25 cellular contexts compared by ENCODE assay signal in genomic region chr2:64386676-64387075, GRCh38.
"Had no signal": no experiment of that assay in that cellular context is flagged by ENCODE, and none has a peak within 500 bp of the region (broad histone marks: within the 10 kb centered on the region; RNA-seq: fewer than 3 reads in every experiment).

No MANE protein-coding gene starts in this region.

- H3K27ac ChIP-seq: colonic mucosa, neural progenitor cell, prostate gland, right atrium auricular region, sigmoid colon, tibial artery, upper lobe of left lung had no signal

- DNase-seq: colonic mucosa; effector memory CD4-positive, alpha-beta T cell; hypothalamus; kidney; mucosa of descending colon; naive B cell; nucleus accumbens; sigmoid colon; stimulated activated CD4-positive, alpha-beta T cell treated with anti-CD3 and anti-CD28 coated beads, Interleukin-2, amount 100 ng/mL, for 24 hours; stimulated activated CD4-positive, alpha-beta T cell treated with anti-CD3 and anti-CD28 coated beads, Interleukin-4, amount 100 ng/mL, for 24 hours; stimulated activated naive CD8-positive, alpha-beta T cell treated with anti-CD3 and anti-CD28 coated beads, Interleukin-15, Interleukin-2, amounts not matched to agents 100 U/mL and 50 U/mL, for 24 hours; substantia nigra; testis; tibial artery; upper lobe of left lung had no signal

- H3K4me1 ChIP-seq: colonic mucosa, neural progenitor cell, prostate gland, right atrium auricular region, sigmoid colon, testis, upper lobe of left lung had no signal

- H3K4me3 ChIP-seq: colonic mucosa, lung, mucosa of descending colon, neural progenitor cell, prostate gland, right atrium auricular region, sigmoid colon, testis, tibial artery, upper lobe of left lung had no signal

- H3K36me3 ChIP-seq: colonic mucosa, prostate gland, right atrium auricular region, sigmoid colon, tibial artery, upper lobe of left lung had no signal

- H3K9me3 ChIP-seq: colonic mucosa, mucosa of descending colon, prostate gland, testis had no signal

- H3K4me2 ChIP-seq: neural progenitor cell had no signal

- H2AFZ ChIP-seq: neural progenitor cell had no signal

- H3K27me3 ChIP-seq: colonic mucosa, neural progenitor cell, right atrium auricular region, sigmoid colon, testis, tibial artery, upper lobe of left lung had no signal

- ATAC-seq: left lobe of liver; mucosa of descending colon; natural killer cell treated with Interleukin-12 subunit alpha and Interleukin-12 subunit beta and Interleukin-15 and Interleukin-18, amount 100 ng/mL, for 72 hours; stimulated activated memory B cell treated with anti-CD40 and anti-IgM and Interleukin-4, amounts not matched to agents 10 μg/mL and 1 μg/mL and 100 μg/mL, for 72 hours; stimulated activated naive CD8-positive, alpha-beta T cell treated with anti-CD3 and anti-CD28 coated beads, Interleukin-15, Interleukin-2, amounts not matched to agents 100 U/mL and 50 U/mL, for 24 hours had no signal

- FAIRE-seq: endometrium, frontal cortex, kidney, urothelium cell line had no signal

- H3K9ac ChIP-seq: neural progenitor cell had no signal
